ENCODE assay signal across 19 cellular contexts in genomic region chr4:57544811-57545654, GRCh38.
"Had no signal": no experiment of that assay in that cellular context is flagged by ENCODE, and none has a peak within 500 bp of the region (broad histone marks: within the 10 kb centered on the region; RNA-seq: fewer than 3 reads in every experiment).

No MANE protein-coding gene starts in this region.

- H3K4me2 ChIP-seq: hepatocyte had no signal

- H3K27ac Mint-ChIP-seq: naive thymus-derived CD8-positive, alpha-beta T cell; stimulated activated naive CD8-positive, alpha-beta T cell treated with anti-CD3 and anti-CD28 coated beads, Interleukin-15, Interleukin-2, amounts not matched to agents 100 ng/mL and 50 ng/mL, for 24 hours had no signal

- H3K9me3 ChIP-seq: esophagus squamous epithelium, gastroesophageal sphincter, mucosa of descending colon, right atrium auricular region, testis, tibial nerve, upper lobe of right lung, vagina had no signal

- H3K4me3 ChIP-seq: esophagus squamous epithelium, gastroesophageal sphincter, hepatocyte, mucosa of descending colon, right atrium auricular region, testis, tibial nerve, upper lobe of right lung, vagina had no signal

- H3K27ac ChIP-seq: esophagus squamous epithelium, gastroesophageal sphincter, hepatocyte, right atrium auricular region, testis, tibial nerve, upper lobe of right lung, vagina had no signal

- ATAC-seq: gastroesophageal sphincter; left lobe of liver; mucosa of descending colon; naive thymus-derived CD8-positive, alpha-beta T cell; upper lobe of right lung had no signal

- H3K4me3 Mint-ChIP-seq: naive thymus-derived CD8-positive, alpha-beta T cell; stimulated activated naive CD8-positive, alpha-beta T cell treated with anti-CD3 and anti-CD28 coated beads, Interleukin-15, Interleukin-2, amounts not matched to agents 100 ng/mL and 50 ng/mL, for 24 hours had no signal

- DNase-seq: effector memory CD4-positive, alpha-beta T cell; esophagus squamous epithelium; foreskin fibroblast; kidney glomerular epithelial cell; mammary epithelial cell; mucosa of descending colon; naive thymus-derived CD8-positive, alpha-beta T cell; small intestine; stimulated activated CD4-positive, alpha-beta T cell treated with anti-CD3 and anti-CD28 coated beads, Interleukin-12 subunit alpha, Interleukin-12 subunit beta, amount 100 ng/mL, for 4 hours; stimulated activated CD4-positive, alpha-beta T cell treated with anti-CD3 and anti-CD28 coated beads, Interleukin-2, amount 100 ng/mL, for 48 hours; testis; upper lobe of right lung had no signal

- H3K36me3 Mint-ChIP-seq: naive thymus-derived CD8-positive, alpha-beta T cell had no signal

- H2AFZ ChIP-seq: hepatocyte had no signal

- H3K4me1 Mint-ChIP-seq: naive thymus-derived CD8-positive, alpha-beta T cell had no signal

- H3K27me3 ChIP-seq: esophagus squamous epithelium, gastroesophageal sphincter, right atrium auricular region, testis, tibial nerve, upper lobe of right lung, vagina had no signal

- H3K4me1 ChIP-seq: esophagus squamous epithelium, right atrium auricular region, testis, tibial nerve, upper lobe of right lung, vagina had no signal

- H3K27me3 Mint-ChIP-seq: naive thymus-derived CD8-positive, alpha-beta T cell; stimulated activated naive CD8-positive, alpha-beta T cell treated with anti-CD3 and anti-CD28 coated beads, Interleukin-15, Interleukin-2, amounts not matched to agents 100 ng/mL and 50 ng/mL, for 24 hours had no signal

- H3K79me2 ChIP-seq: hepatocyte had no signal

- H3K36me3 ChIP-seq: esophagus squamous epithelium, gastroesophageal sphincter, right atrium auricular region, tibial nerve, upper lobe of right lung, vagina had no signal
